ENCODE assay signal across 28 cellular contexts in the genomic region with DNA sequence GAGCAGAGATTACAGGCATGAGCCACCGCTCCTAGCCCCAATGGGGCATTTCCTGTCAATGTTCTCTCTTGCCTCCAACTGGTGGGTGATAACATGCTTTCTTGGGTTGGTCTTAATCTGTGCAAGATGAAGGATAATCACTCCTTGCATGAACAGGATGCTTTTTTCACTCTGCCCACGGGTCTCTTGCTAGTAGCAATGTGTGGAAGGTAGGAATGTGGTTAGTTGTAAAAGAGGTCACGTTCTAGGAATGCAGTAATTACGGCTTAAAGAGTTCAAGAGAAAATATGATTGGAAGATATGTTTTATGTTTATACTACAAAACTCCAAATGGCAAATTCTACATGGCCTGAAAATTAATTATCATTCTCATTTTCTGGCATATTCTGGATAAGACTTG. TPM values are rescaled to one million over a fixed set of nuclear protein-coding genes. Genes with fewer than 3 reads are reported as not detected.
"Had no signal": no experiment of that assay in that cellular context is flagged by ENCODE, and none has a peak within 500 bp of the region (broad histone marks: within the 10 kb centered on the region; RNA-seq: fewer than 3 reads in every experiment).

No MANE protein-coding gene starts in this region.

- H3K36me3 Mint-ChIP-seq: activated CD8-positive, alpha-beta memory T cell treated with anti-CD3 and anti-CD28 coated beads, Interleukin-2, amount 10 ng/mL, durations not matched to agents 7 days and 5 days; activated naive CD4-positive, alpha-beta T cell treated with anti-CD3 and anti-CD28 coated beads, Interleukin-2, amount 50 U/mL, for 72 hours had no signal

- H3K27ac Mint-ChIP-seq: activated CD8-positive, alpha-beta memory T cell treated with anti-CD3 and anti-CD28 coated beads, Interleukin-2, amount 10 ng/mL, durations not matched to agents 7 days and 5 days; activated naive CD4-positive, alpha-beta T cell treated with anti-CD3 and anti-CD28 coated beads, Interleukin-2, amount 50 U/mL, for 72 hours; activated naive CD8-positive, alpha-beta T cell treated with anti-CD3 and anti-CD28 coated beads, Interleukin-2, amount 50 U/mL, for 24 hours; activated T-cell treated with anti-CD3 and anti-CD28 coated beads, Interleukin-2, amount 50 U/mL, for 24 hours; T-helper 1 cell treated with Interleukin-12 subunit alpha and Interleukin-12 subunit beta and Interleukin-4 antibody, amounts not matched to agents 30 μg/mL and 1 μg/mL, for 36 hours; WTC11 had no signal

- H3K4me3 ChIP-seq: cardiac muscle cell, Peyer's patch, SJCRH30 had no signal

- H3K9me3 Mint-ChIP-seq: activated naive CD4-positive, alpha-beta T cell treated with anti-CD3 and anti-CD28 coated beads, Interleukin-2, amount 50 U/mL, for 72 hours; activated naive CD8-positive, alpha-beta T cell treated with anti-CD3 and anti-CD28 coated beads, Interleukin-2, amount 50 U/mL, for 24 hours; activated T-cell treated with anti-CD3 and anti-CD28 coated beads, Interleukin-2, amount 50 U/mL, for 24 hours; T-helper 1 cell treated with Interleukin-12 subunit alpha and Interleukin-12 subunit beta and Interleukin-4 antibody, amounts not matched to agents 30 μg/mL and 1 μg/mL, for 36 hours had no signal

- H3K4me1 ChIP-seq: Peyer's patch, SJCRH30 had no signal

- H3K9me3 ChIP-seq: Peyer's patch, SJCRH30 had no signal

- ATAC-seq: activated CD8-positive, alpha-beta memory T cell treated with anti-CD3 and anti-CD28 coated beads, Interleukin-2, amount 10 ng/mL, durations not matched to agents 7 days and 5 days; activated naive CD4-positive, alpha-beta T cell treated with anti-CD3 and anti-CD28 coated beads, Interleukin-2, amount 50 U/mL, for 72 hours; activated naive CD8-positive, alpha-beta T cell treated with anti-CD3 and anti-CD28 coated beads, Interleukin-2, amount 50 U/mL, for 24 hours; WTC11 had no signal

- H3K27ac ChIP-seq: cardiac muscle cell, Peyer's patch, RWPE1, SJCRH30 had no signal

- DNase-seq: activated CD4-positive, alpha-beta T cell treated with anti-CD3 and anti-CD28 coated beads for 48 hours; activated CD4-positive, alpha-beta T cell treated with anti-CD3 and anti-CD28 coated beads, Interleukin-2, amount 50 U/mL, for 4 hours; activated CD4-positive, CD25-positive, alpha-beta regulatory T cell treated with anti-CD3 and anti-CD28 coated beads, Interleukin-2, amount 50 U/mL, for 72 hours; activated CD8-positive, alpha-beta memory T cell treated with anti-CD3 and anti-CD28 coated beads, Interleukin-2, amount 10 ng/mL, durations not matched to agents 7 days and 5 days; activated effector memory CD4-positive, alpha-beta T cell treated with anti-CD3 and anti-CD28 coated beads, Interleukin-2, amount 50 U/mL, for 16 hours; activated naive CD4-positive, alpha-beta T cell treated with Interleukin-2 at 50 U/mL for 16 hours; activated naive CD8-positive, alpha-beta T cell treated with anti-CD3 and anti-CD28 coated beads, Interleukin-2, amount 50 U/mL, for 24 hours; activated T-cell treated with anti-CD3 and anti-CD28 coated beads, Interleukin-2, amount 50 U/mL, for 24 hours; amygdala; brain microvascular endothelial cell; MM.1S; NCI-H1105; NCI-H1436; NCI-H1694 treated with DMSO at 0.1 percent for 48 hours; NCI-H2029 treated with DMSO at 0.1 percent for 48 hours; NCI-H345; NCI-H510A treated with DMSO at 0.1 percent for 48 hours; NCI-H69; NK-92 treated with Interleukin-12 subunit alpha and Interleukin-12 subunit beta, amount 100 ng/mL, for 24 hours; OCI-M1; Peyer's patch; Right ventricle myocardium superior; SJCRH30 had no signal

- H3K27me3 ChIP-seq: brain microvascular endothelial cell, cardiac muscle cell, Peyer's patch, SJCRH30 had no signal

- H3K36me3 ChIP-seq: brain microvascular endothelial cell, cardiac muscle cell, Peyer's patch, SJCRH30 had no signal

- H3K4me3 Mint-ChIP-seq: activated CD8-positive, alpha-beta memory T cell treated with anti-CD3 and anti-CD28 coated beads, Interleukin-2, amount 10 ng/mL, durations not matched to agents 7 days and 5 days; activated naive CD8-positive, alpha-beta T cell treated with anti-CD3 and anti-CD28 coated beads, Interleukin-2, amount 50 U/mL, for 24 hours; activated T-cell treated with anti-CD3 and anti-CD28 coated beads, Interleukin-2, amount 50 U/mL, for 24 hours; T-helper 1 cell treated with Interleukin-12 subunit alpha and Interleukin-12 subunit beta and Interleukin-4 antibody, amounts not matched to agents 30 μg/mL and 1 μg/mL, for 36 hours; WTC11 had no signal

- H3K27me3 Mint-ChIP-seq: activated naive CD8-positive, alpha-beta T cell treated with anti-CD3 and anti-CD28 coated beads, Interleukin-2, amount 50 U/mL, for 24 hours; activated T-cell treated with anti-CD3 and anti-CD28 coated beads, Interleukin-2, amount 50 U/mL, for 24 hours had no signal

- H3K4me1 Mint-ChIP-seq: activated CD8-positive, alpha-beta memory T cell treated with anti-CD3 and anti-CD28 coated beads, Interleukin-2, amount 10 ng/mL, durations not matched to agents 7 days and 5 days; activated naive CD8-positive, alpha-beta T cell treated with anti-CD3 and anti-CD28 coated beads, Interleukin-2, amount 50 U/mL, for 24 hours had no signal

RNA-seq across cellular contexts. Expression of a gene that starts 10.5 kb away (rescaled TPM):
- total RNA-seq: cardiac muscle cell, Peyer's patch, SJCRH30 had no signal

RNA-seq across cellular contexts. Expression of a gene that starts 45.0 kb away (rescaled TPM):
- total RNA-seq: activated CD8-positive, alpha-beta memory T cell treated with anti-CD3 and anti-CD28 coated beads, Interleukin-2, amount 10 ng/mL, durations not matched to agents 7 days and 5 days; activated naive CD4-positive, alpha-beta T cell treated with anti-CD3 and anti-CD28 coated beads, Interleukin-2, amount 50 U/mL, for 72 hours; cardiac muscle cell; Peyer's patch; Right ventricle myocardium superior; SJCRH30; WTC11 had no signal
- polyA plus RNA-seq: cardiac muscle cell had no signal
